8 cellular contexts compared by ENCODE assay signal in the genomic region with DNA sequence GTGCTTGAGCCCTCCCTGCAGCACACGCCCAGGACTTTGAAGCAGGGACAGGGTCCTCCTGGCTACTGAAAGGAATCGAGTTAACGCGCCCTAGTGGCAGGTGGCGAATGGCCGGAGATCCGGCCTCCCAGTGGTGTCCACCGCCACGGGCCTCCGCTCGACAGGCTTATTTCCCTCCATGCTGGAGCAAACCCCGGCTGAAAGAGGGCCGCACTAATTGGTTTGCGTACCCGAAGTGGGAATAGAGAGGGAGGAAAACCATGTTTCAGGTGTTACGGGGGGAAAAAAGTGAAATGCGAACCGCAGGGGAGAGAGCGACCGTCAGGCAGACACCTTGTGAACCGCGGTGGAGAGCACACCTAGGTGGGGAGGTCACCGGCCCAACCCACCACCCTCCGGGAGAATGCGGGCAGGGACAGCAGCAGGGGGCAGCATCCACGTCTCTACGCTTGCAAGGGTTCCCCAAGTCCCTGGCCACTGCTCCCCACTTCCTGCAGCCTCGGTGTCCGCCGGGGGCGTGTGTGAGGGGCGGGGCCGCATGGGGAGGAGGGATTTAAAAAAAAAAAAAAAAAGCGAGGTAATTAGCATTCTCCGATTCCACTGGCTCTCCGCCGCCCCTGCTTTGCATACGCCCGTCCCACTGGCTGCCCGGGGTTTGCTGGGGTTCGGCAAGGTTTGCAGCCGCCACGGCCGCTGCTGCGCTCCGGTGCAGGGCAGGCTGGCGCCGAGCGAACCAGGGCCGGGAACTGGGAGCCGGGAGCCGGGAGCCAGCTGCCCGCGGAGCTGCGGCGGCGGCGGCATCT.
DNase-seq lines count a peak whose midpoint lies in the region; ATAC-seq and TF ChIP-seq lines count a peak whose summit lies in the region.

No MANE protein-coding gene starts in this region.

- intact Hi-C loops in activated naive CD4-positive, alpha-beta T cell treated with anti-CD3 and anti-CD28 coated beads for 36 hours (cut with micrococcal nuclease) = loop anchor here (1.0 to 5.0 kb wide), 5 partner anchors 84 to 439 kb away; partner anchors contain the start of gene PWP1

- peak overlapping the region; percentile 38 for H3K4me3 ChIP-seq in SJSA1

- in situ Hi-C loops in KBM-7 (cut with MboI; ENCODE audit: low pct_unique_long_range_greater_than_20kb, low sequenced_read_pairs) = no loop called here

- H3K4me1 ChIP-seq in SJSA1 (replicated peaks) = peaks cover 34% of the 10 kb centered on the region

- peaks cover 4% of the 10 kb centered on the region for H3K36me3 Mint-ChIP-seq in activated naive CD4-positive, alpha-beta T cell treated with anti-CD3 and anti-CD28 coated beads for 36 hours (ENCODE audit: low read depth)

- CTCF ChIA-PET in activated naive CD4-positive, alpha-beta T cell treated with anti-CD3 and anti-CD28 coated beads for 36 hours (lab: Charles Lee) = interaction anchor here (0.8 to 6.3 kb wide), 9 partner anchors 9 to 290 kb away, joined by 3 to 51 read pairs (median 6); no protein-coding TSS in a partner anchor

- H3K36me3 ChIP-seq in SJSA1 = no peaks in the 10 kb centered on the region

- peaks cover 62% of the 10 kb centered on the region for H3K27me3 ChIP-seq in SJSA1 (replicated peaks)

- no peak overlapping the region for H3K27ac Mint-ChIP-seq in activated naive CD4-positive, alpha-beta T cell treated with anti-CD3 and anti-CD28 coated beads for 36 hours

- no peak for TF ChIP-seq CTCF in omental fat pad (IDR thresholded peaks at IDR 0.05)

- peaks cover 24% of the 10 kb centered on the region for H3K4me1 Mint-ChIP-seq in activated naive CD4-positive, alpha-beta T cell treated with anti-CD3 and anti-CD28 coated beads for 36 hours (ENCODE audit: low read depth)

- no peaks in the 10 kb centered on the region for H3K27me3 Mint-ChIP-seq in activated naive CD4-positive, alpha-beta T cell treated with anti-CD3 and anti-CD28 coated beads for 36 hours (ENCODE audit: low read depth)

- DNase-seq in DMS 273 treated with DMSO at 0.1 percent for 48 hours (lab: John Stamatoyannopoulos, UW) = peak; percentile 47
- DNase-seq in KBM-7 = peak; percentile 84
- peak; percentile 62 to 75 for DNase-seq in SJSA1 (ENCODE audit: low read depth in 1 of 2, low spot score in 2 of 2)
- peak; percentile 92 for DNase-seq in activated naive CD4-positive, alpha-beta T cell treated with anti-CD3 and anti-CD28 coated beads for 36 hours
- DNase-seq in globus pallidus (ENCODE audit: low spot score) = peak; percentile 27
- DNase-seq in omental fat pad (ENCODE audit: low spot score) = peak; percentile 27
- peak; percentile 18 for DNase-seq in superior temporal gyrus (ENCODE audit: extremely low spot score)

- ATAC-seq in omental fat pad (ENCODE audit: low FRiP score) (peak; percentile 87), HG02840 (IDR thresholded peaks at IDR 0.05; ENCODE audit: low FRiP score, unreplicated experiment) (no peak)

- no peaks in the 10 kb centered on the region for H3K9me3 Mint-ChIP-seq in activated naive CD4-positive, alpha-beta T cell treated with anti-CD3 and anti-CD28 coated beads for 36 hours

- H3K9me3 ChIP-seq in SJSA1 (replicated peaks) = no peaks in the 10 kb centered on the region

- H3K27ac ChIP-seq in SJSA1 = no peak overlapping the region

- peak overlapping the region; percentile 85 for H3K4me3 Mint-ChIP-seq in activated naive CD4-positive, alpha-beta T cell treated with anti-CD3 and anti-CD28 coated beads for 36 hours

Comparison
In these comparisons a context has a peak if more than half of its experiments do, and no peak if none do; other contexts are left out.
1. DNase-seq: peak in every context shown above with its lines; median percentile 92 in activated naive CD4-positive, alpha-beta T cell treated with anti-CD3 and anti-CD28 coated beads for 36 hours; 84 in KBM-7; 68 in SJSA1; 47 in DMS 273 treated with DMSO at 0.1 percent for 48 hours; 27 in globus pallidus; 27 in omental fat pad; 18 in superior temporal gyrus.